Comparison of ENCODE assay signal across 1 cellular context in genomic region chr3:128786434-128787020, GRCh38.
TF ChIP-seq lines count a peak whose summit lies in the region.

No MANE protein-coding gene starts in this region.

TF ChIP-seq in SK-N-SH treated with all-trans-retinoic acid at 6 μM for 48 hours, 23 proteins besides CTCF, POLR2A, EP300 and RAD21 (continued from another document):
- TF ChIP-seq POU6F1 (CRISPR knock-in tag; IDR thresholded peaks at IDR 0.05; ENCODE audit: borderline replicate concordance, low read depth) (no peak), TCF4 (CRISPR knock-in tag; IDR thresholded peaks at IDR 0.05; ENCODE audit: borderline replicate concordance) (no peak), CSRNP3 (CRISPR knock-in tag; IDR thresholded peaks at IDR 0.05) (no peak)
